9 cellular contexts compared by ENCODE assay signal in the genomic region with DNA sequence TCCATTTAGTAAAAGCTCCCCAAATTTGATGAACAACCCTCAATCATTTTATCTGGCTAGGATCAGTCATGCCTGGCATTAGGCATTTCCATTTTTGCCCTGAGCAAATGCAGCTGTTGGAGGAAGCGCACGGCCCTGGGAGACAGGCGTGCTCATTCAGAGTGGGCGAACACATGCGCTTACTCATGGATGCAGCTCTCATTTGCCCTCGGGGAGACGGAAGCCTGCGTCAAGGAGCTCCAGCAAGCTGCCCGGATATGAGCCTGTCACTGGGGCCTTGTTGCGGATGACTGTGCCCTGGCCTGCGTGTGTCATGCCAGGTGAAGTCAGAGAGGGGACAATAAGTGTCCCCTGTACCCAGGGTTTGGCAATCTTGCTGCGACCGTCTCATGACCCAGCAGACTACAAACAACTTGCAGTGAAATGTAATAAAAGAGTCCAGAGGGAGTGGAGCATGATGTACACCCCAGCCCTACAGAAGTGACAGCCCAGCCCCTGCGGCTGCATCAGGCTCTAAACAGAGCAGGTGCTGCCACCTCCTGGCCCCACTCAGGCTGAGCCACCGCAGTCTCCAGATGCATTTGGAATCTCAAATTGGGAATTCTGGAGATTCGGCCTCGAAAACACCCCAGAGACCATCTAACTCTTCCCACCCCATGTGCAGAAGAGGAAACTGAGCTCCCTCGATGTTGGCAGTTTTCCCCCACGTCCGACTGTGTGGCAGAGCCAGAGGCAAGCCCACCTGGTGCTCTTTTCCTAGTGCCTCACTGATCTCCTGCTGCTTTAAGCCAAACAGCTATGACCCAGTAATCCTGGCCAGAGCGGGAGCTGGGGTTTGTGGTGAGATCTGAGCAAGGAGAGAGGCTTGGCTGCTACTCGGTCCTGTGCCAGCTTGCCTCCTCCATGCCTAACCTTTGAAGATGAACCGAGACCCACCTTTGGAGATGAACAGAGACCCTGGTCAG.
DNase-seq lines count a peak whose midpoint lies in the region; ATAC-seq, FAIRE-seq and TF ChIP-seq lines count a peak whose summit lies in the region.
"Had no signal": no experiment of that assay in that cellular context is flagged by ENCODE, and none has a peak within 500 bp of the region (broad histone marks: within the 10 kb centered on the region; RNA-seq: fewer than 3 reads in every experiment).

No MANE protein-coding gene starts in this region.

- H3K27ac Mint-ChIP-seq in activated T-cell treated with anti-CD3 and anti-CD28 coated beads, Interleukin-2, amount 50 U/mL, for 72 hours = no peak overlapping the region
- H3K27ac Mint-ChIP-seq: memory B cell had no signal

- DNase-seq in BE2C (peak; percentile 95), GM19239 (ENCODE audit: insufficient read length, low spot score) (peak; percentile 10), RPMI7951 (ENCODE audit: low read depth) (peak; percentile 100), fibroblast of gingiva (ENCODE audit: low read depth) (peak; percentile 5), nucleus accumbens (lab: John Stamatoyannopoulos, UW) (peak in 50 of 56 donors; percentile 2 to 76 (median 42)), cerebellar nuclear complex (lab: John Stamatoyannopoulos, UW) (no peak)
- no peak for DNase-seq in activated T-cell treated with anti-CD3 and anti-CD28 coated beads, Interleukin-2, amount 50 U/mL, for 72 hours

- H3K27me3 Mint-ChIP-seq in activated T-cell treated with anti-CD3 and anti-CD28 coated beads, Interleukin-2, amount 50 U/mL, for 72 hours (ENCODE audit: low read depth) = peaks cover 14% of the 10 kb centered on the region

- H3K4me3 ChIP-seq in BE2C (ENCODE audit: low read depth, low read length) = peak overlapping the region; percentile 54

- no peaks in the 10 kb centered on the region for H3K36me3 ChIP-seq in BE2C

- no peaks in the 10 kb centered on the region for H3K9me3 ChIP-seq in BE2C

- no peak overlapping the region for H3K4me3 Mint-ChIP-seq in activated T-cell treated with anti-CD3 and anti-CD28 coated beads, Interleukin-2, amount 50 U/mL, for 72 hours
- H3K4me3 Mint-ChIP-seq: memory B cell had no signal

- ATAC-seq in activated T-cell treated with anti-CD3 and anti-CD28 coated beads, Interleukin-2, amount 50 U/mL, for 72 hours (replicated peaks in 1 of 2) = no peak
- no peak for ATAC-seq in HG02981 (IDR thresholded peaks at IDR 0.05; ENCODE audit: unreplicated experiment)

- no peaks in the 10 kb centered on the region for H3K27me3 ChIP-seq in BE2C

- peak; percentile 94 for TF ChIP-seq CTCF in BE2C (IDR thresholded peaks at IDR 0.05; ENCODE audit: low read depth, low read length)

- no peaks in the 10 kb centered on the region for H3K9me3 Mint-ChIP-seq in activated T-cell treated with anti-CD3 and anti-CD28 coated beads, Interleukin-2, amount 50 U/mL, for 72 hours
- H3K9me3 Mint-ChIP-seq: memory B cell had no signal

- H3K36me3 Mint-ChIP-seq in activated T-cell treated with anti-CD3 and anti-CD28 coated beads, Interleukin-2, amount 50 U/mL, for 72 hours (ENCODE audit: insufficient read depth in 2 of 2) = no peaks in the 10 kb centered on the region
- H3K36me3 Mint-ChIP-seq: memory B cell had no signal

- peaks cover 11% of the 10 kb centered on the region for H3K4me1 ChIP-seq in BE2C

- no peak for FAIRE-seq in GM19239 (lab: Jason Lieb, UNC)

- H3K4me1 Mint-ChIP-seq in activated T-cell treated with anti-CD3 and anti-CD28 coated beads, Interleukin-2, amount 50 U/mL, for 72 hours (ENCODE audit: low read depth) = no peaks in the 10 kb centered on the region
- H3K4me1 Mint-ChIP-seq: memory B cell had no signal

Comparison
In these comparisons a context has a peak if more than half of its experiments do, and no peak if none do; other contexts are left out.
1. DNase-seq: peak in BE2C (single experiment), GM19239 (single experiment), RPMI7951 (single experiment), fibroblast of gingiva (single experiment) and nucleus accumbens (50 of 56); none in activated T-cell treated with anti-CD3 and anti-CD28 coated beads, Interleukin-2, amount 50 U/mL, for 72 hours (0 of 2) and cerebellar nuclear complex (0 of 2).